35 cellular contexts compared by ENCODE assay signal in the genomic region with DNA sequence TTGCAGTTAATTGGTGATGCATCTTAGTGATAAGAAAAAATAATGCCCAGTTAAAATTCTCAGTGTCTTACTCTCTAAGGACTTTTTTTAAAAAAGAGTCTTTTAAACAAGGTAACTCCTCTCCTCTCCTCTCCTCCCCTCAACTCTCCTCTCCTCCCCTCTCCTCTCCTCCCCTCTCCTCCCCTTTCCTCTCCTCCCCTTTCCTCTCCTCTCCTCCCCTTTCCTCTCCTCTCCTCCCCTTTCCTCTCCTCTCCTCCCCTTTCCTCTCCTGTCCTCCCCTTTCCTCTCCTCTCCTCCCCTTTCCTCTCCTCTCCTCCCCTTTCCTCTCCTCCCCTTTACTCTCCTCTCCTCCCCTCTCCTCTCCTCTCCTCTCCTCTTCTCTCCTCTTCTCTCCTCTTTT.
"Had no signal": no experiment of that assay in that cellular context is flagged by ENCODE, and none has a peak within 500 bp of the region (broad histone marks: within the 10 kb centered on the region; RNA-seq: fewer than 3 reads in every experiment).

No MANE protein-coding gene starts in this region.

- H3K36me3 ChIP-seq: MG63 had no signal

- H3K27me3 ChIP-seq: MG63 had no signal

- DNase-seq: Karpas-422, Kasumi-1, MG63, MM.1S, MV-4-11, NCI-H1048, NCI-H1092, NCI-H1092 treated with DMSO at 0.1 percent for 48 hours, NCI-H1105, NCI-H1105 treated with DMSO at 0.1 percent for 48 hours, NCI-H1417, NCI-H1417 treated with DMSO at 0.1 percent for 48 hours, NCI-H1436, NCI-H1436 treated with DMSO at 0.1 percent for 48 hours, NCI-H146, NCI-H1694, NCI-H1694 treated with DMSO at 0.1 percent for 48 hours, NCI-H187, NCI-H187 treated with DMSO at 0.1 percent for 48 hours, NCI-H1930, NCI-H2029, NCI-H2029 treated with DMSO at 0.1 percent for 48 hours, NCI-H2081, NCI-H2081 treated with DMSO at 0.1 percent for 48 hours, NCI-H2107, NCI-H2171, NCI-H2171 treated with DMSO at 0.1 percent for 48 hours, NCI-H2227 treated with DMSO at 0.1 percent for 48 hours, NCI-H226, NCI-H345, NCI-H446, NCI-H446 treated with DMSO at 0.1 percent for 48 hours, NCI-H510A, NCI-H510A treated with DMSO at 0.1 percent for 48 hours, NCI-H524 had no signal

- H3K9me3 ChIP-seq: MG63 had no signal

- H3K4me3 ChIP-seq: MG63 had no signal
